8 cellular contexts compared by ENCODE assay signal in genomic region chr7:134986363-134987231, GRCh38. TPM values are rescaled to one million over a fixed set of nuclear protein-coding genes. Genes with fewer than 3 reads are reported as not detected.
A peak's percentile ranks its signal among the peaks of the same experiment; 100 is the strongest.
DNase-seq lines count a peak whose midpoint lies in the region; ATAC-seq and TF ChIP-seq lines count a peak whose summit lies in the region.

TSS of gene AGBL3 (plus strand) at chr7:134986508. CDS start at chr7:134987934, 1,426 bp downstream.

- peak; percentile 76 for TF ChIP-seq CTCF in GM12873 (IDR thresholded peaks at IDR 0.05; ENCODE audit: insufficient read depth, low read depth, low read length, missing control alignments)
- peak; percentile 61 for TF ChIP-seq CTCF in SU-DHL-6 (IDR thresholded peaks at IDR 0.05; ENCODE audit: insufficient read depth, low read length, poor library complexity, severe bottlenecking)
- TF ChIP-seq CTCF in heart right ventricle (IDR thresholded peaks at IDR 0.05), result peak; percentile 37 to 89 (median 70)
- TF ChIP-seq CTCF in upper lobe of right lung (IDR thresholded peaks at IDR 0.05), result peak; percentile 58

- intact Hi-C loops in heart right ventricle (cut with DNase I), result loop anchor here in 7 of 10 donors (1.0 to 10.0 kb wide), 7 partner anchors 156 to 184 kb away; partner anchors contain the start of genes CYREN (in 5 of the 7) and TMEM140 (in 2 of the 7)
- intact Hi-C loops in posterior cingulate gyrus (cut with DNase I), result loop anchor here (1.0 kb wide), 1 partner anchor 184 kb away; the partner anchor contains the start of gene CYREN
- intact Hi-C loops in upper lobe of right lung (cut with DNase I), result loop anchor here (10.0 kb wide), 1 partner anchor 178 kb away; no protein-coding TSS in a partner anchor

- H3K27ac ChIP-seq in SU-DHL-6 (ENCODE audit: low read depth, low read length) (peak within 1 kb of the TSS; percentile 52), adipose tissue (ENCODE audit: low read depth, low read length) (peak within 1 kb of the TSS; percentile 0), heart right ventricle (peak within 1 kb of the TSS; percentile 79 to 94 (median 90)), upper lobe of right lung (peak within 1 kb of the TSS; percentile 91)

- peaks cover 7% of the 10 kb centered on the region for H3F3A ChIP-seq in SU-DHL-6 (ENCODE audit: insufficient read depth)

- peaks cover 4% of the 10 kb centered on the region; the same call in 1 of the 2 replicates for H4K20me1 ChIP-seq in SU-DHL-6 (ENCODE audit: low read depth, low read length)

- H3K9me2 ChIP-seq in SU-DHL-6 (replicated peaks; ENCODE audit: insufficient read depth, low read length), result no peaks in the 10 kb centered on the region

- ATAC-seq in HG02759 (IDR thresholded peaks at IDR 0.05; ENCODE audit: unreplicated experiment) (peak; percentile 94), heart right ventricle (peak; percentile 99 to 100 (median 99)), upper lobe of right lung (peak; percentile 99)

- WGBS in adipose tissue, 3 donors, result 0 to 1% (median 0%) methylated on average over 67 to 69 of the region's 69 CpGs
- WGBS in heart right ventricle, 2 donors, result 0% methylated on average over 69 of the region's 69 CpGs

- peaks cover 11% of the 10 kb centered on the region; the same call in 1 of the 2 replicates for H3K36me3 ChIP-seq in SU-DHL-6 (ENCODE audit: low read length)
- H3K36me3 ChIP-seq in heart right ventricle, result peaks cover 0 to 26% (median 0%) of the 10 kb centered on the region in 9 donors
- no peaks in the 10 kb centered on the region for H3K36me3 ChIP-seq in upper lobe of right lung

- H3K79me2 ChIP-seq in SU-DHL-6 (ENCODE audit: insufficient read depth, low read length), result peaks cover 32% of the 10 kb centered on the region

- DNase-seq in NCI-H128 (lab: John Stamatoyannopoulos, UW; ENCODE audit: unreplicated experiment) (peak; percentile 88), heart right ventricle (peak; percentile 98), posterior cingulate gyrus (peak; percentile 80 to 99 (median 92)), upper lobe of right lung (peak; percentile 98)

- H3K27me3 ChIP-seq in SU-DHL-6 (ENCODE audit: low read length) (no peaks in the 10 kb centered on the region), heart right ventricle (no peaks in the 10 kb centered on the region), upper lobe of right lung (no peaks in the 10 kb centered on the region)

- H3K4me1 ChIP-seq in heart right ventricle (peaks cover 0 to 37% (median 15%) of the 10 kb centered on the region in 9 donors), upper lobe of right lung (peaks cover 10% of the 10 kb centered on the region)

- H3K4me3 ChIP-seq in SU-DHL-6 (ENCODE audit: insufficient read depth, low read length, poor library complexity, severe bottlenecking), result peak within 1 kb of the TSS; percentile 87
- H3K4me3 ChIP-seq in heart right ventricle, result peak within 1 kb of the TSS; percentile 68 to 89 (median 84)
- H3K4me3 ChIP-seq in upper lobe of right lung, result peak within 1 kb of the TSS; percentile 92

- H3K9ac ChIP-seq in SU-DHL-6 (ENCODE audit: low read length), result peak within 1 kb of the TSS; percentile 80

- peak within 1 kb of the TSS; percentile 100 for H3K4me2 ChIP-seq in SU-DHL-6 (ENCODE audit: low read depth, low read length, poor library complexity, severe bottlenecking)

- no peaks in the 10 kb centered on the region for H3K9me3 ChIP-seq in SU-DHL-6 (ENCODE audit: insufficient read depth, low read length)
- peaks cover 0 to 3% (median 0%) of the 10 kb centered on the region in 11 donors for H3K9me3 ChIP-seq in heart right ventricle
- no peaks in the 10 kb centered on the region for H3K9me3 ChIP-seq in upper lobe of right lung

- peak within 1 kb of the TSS; percentile 92 for H2AFZ ChIP-seq in SU-DHL-6 (ENCODE audit: low read depth, low read length, severe bottlenecking)

RNA-seq across cellular contexts. Expression of gene AGBL3, which starts in this region (rescaled TPM):
- polyA plus RNA-seq in adipose tissue, result 1 to 10 TPM in 2 of 3 donors, under 1 TPM in 1; 0.90 to 1.1 (median 1.1) TPM
- 1 to 10 TPM in 8 of 10 donors, under 1 TPM in 2; 0.64 to 2.6 (median 1.3) TPM for total RNA-seq in heart right ventricle
- polyA plus RNA-seq in heart right ventricle, result under 1 TPM; 0.88 to 0.95 TPM
- 3.9 TPM for total RNA-seq in upper lobe of right lung

Comparison
In these comparisons a context has a peak if more than half of its experiments do, and no peak if none do; other contexts are left out.
1. Peak in every context shown above with its lines: DNase-seq, ATAC-seq, H3K4me3 ChIP-seq and H3K27ac ChIP-seq.
2. H3K27ac ChIP-seq: peak in every context shown above with its lines; median percentile 91 in upper lobe of right lung; 90 in heart right ventricle; 52 in SU-DHL-6; 0 in adipose tissue.